In genomic region chr13:27176772-27177171, GRCh38 we compare ENCODE assay signal across 2 cellular contexts.
TF ChIP-seq lines count a peak whose summit lies in the region.

No MANE protein-coding gene starts in this region.

TF ChIP-seq in GM23338, 12 proteins besides CTCF, POLR2A, EP300 and RAD21:
- TF ChIP-seq REST (IDR thresholded peaks at IDR 0.05; ENCODE audit: unreplicated experiment) (no peak), NANOG (IDR thresholded peaks at IDR 0.05; ENCODE audit: borderline replicate concordance) (no peak), ZNF331 (CRISPR knock-in tag; IDR thresholded peaks at IDR 0.05; ENCODE audit: low read depth) (no peak), POLR2AphosphoS5 (IDR thresholded peaks at IDR 0.05; ENCODE audit: low read depth) (no peak), ETS1 (IDR thresholded peaks at IDR 0.05) (no peak), STAT1 (IDR thresholded peaks at IDR 0.05; ENCODE audit: unreplicated experiment) (no peak), JUNB (IDR thresholded peaks at IDR 0.05; ENCODE audit: unreplicated experiment) (no peak), ZNF114 (CRISPR knock-in tag; IDR thresholded peaks at IDR 0.05) (no peak), CREB1 (CRISPR knock-in tag; IDR thresholded peaks at IDR 0.05; ENCODE audit: low read depth) (no peak), EZH2 (IDR thresholded peaks at IDR 0.05; ENCODE audit: low read depth, unreplicated experiment) (no peak), EZH2phosphoT487 (IDR thresholded peaks at IDR 0.05; ENCODE audit: unreplicated experiment) (no peak), ZNF462 (CRISPR knock-in tag; IDR thresholded peaks at IDR 0.05) (no peak)
TF ChIP-seq in GM23338: peak in this region for 0.

TF ChIP-seq in GM12878, 131 proteins besides CTCF, POLR2A, EP300 and RAD21:
- peak in 1 of 2 experiments; percentile 23; a peak in 2 of 4 replicates for TF ChIP-seq IKZF2 (IDR thresholded peaks at IDR 0.05)
- TF ChIP-seq ZNF384 (IDR thresholded peaks at IDR 0.05; ENCODE audit: borderline replicate concordance, low read depth, low read length) = peak; percentile 37; the same call in 1 of the 2 replicates
- 0 out of 2 replicates have a peak, but pooled peaks have one; percentile 14 for TF ChIP-seq NR2F1 (conservative IDR thresholded peaks at IDR 0.05)
- 0 out of 2 replicates have a peak, but pooled peaks have one; percentile 11 for TF ChIP-seq RUNX3 (IDR thresholded peaks at IDR 0.05; ENCODE audit: low read length)
- TF ChIP-seq TBL1XR1 (IDR thresholded peaks at IDR 0.05; ENCODE audit: low read depth, low read length) = no peak
- TF ChIP-seq POU2F2 (IDR thresholded peaks at IDR 0.05; ENCODE audit: borderline replicate concordance, low read depth, low read length) = peak; percentile 57; the same call in 1 of the 3 replicates
- no peak for TF ChIP-seq E4F1 (IDR thresholded peaks at IDR 0.05; ENCODE audit: borderline replicate concordance, partially characterized antibody)
